Comparison of ENCODE assay signal across 23 cellular contexts in the genomic region with DNA sequence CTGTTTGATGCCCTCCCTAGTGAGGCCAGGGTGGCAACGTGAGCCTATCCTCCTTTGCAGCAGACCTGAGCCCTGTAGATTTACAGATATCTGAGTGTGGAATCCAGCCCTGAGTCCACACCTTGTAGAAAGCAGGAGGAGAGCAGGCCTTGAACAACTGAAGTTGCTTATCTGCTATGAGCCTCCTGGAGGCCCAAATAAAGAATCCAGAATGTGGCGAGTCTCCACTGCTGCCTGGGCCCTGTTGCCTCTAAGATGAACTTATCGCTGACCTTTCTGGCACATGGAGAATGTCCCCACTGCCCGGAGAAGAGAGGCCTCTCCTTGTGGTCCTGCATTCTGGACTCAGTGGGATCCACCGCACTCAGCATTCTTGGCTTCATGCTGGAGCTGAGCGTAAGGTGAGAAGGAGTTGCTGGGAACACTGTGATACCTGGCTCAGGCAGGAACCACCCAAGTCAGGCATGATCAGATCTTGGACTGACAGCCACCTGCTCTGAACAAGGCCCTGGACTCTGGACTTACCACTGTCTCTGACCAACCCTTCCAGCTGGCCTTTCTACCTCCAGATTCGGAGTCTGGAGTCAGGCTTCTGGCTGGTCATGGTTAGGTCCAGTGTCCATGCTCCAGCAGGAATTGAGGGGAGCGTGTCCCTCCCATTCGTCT. TPM values are rescaled to one million over a fixed set of nuclear protein-coding genes. Genes with fewer than 3 reads are reported as not detected.
DNase-seq lines count a peak whose midpoint lies in the region; ATAC-seq and TF ChIP-seq lines count a peak whose summit lies in the region.
"Had no signal": no experiment of that assay in that cellular context is flagged by ENCODE, and none has a peak within 500 bp of the region (broad histone marks: within the 10 kb centered on the region; RNA-seq: fewer than 3 reads in every experiment).

No MANE protein-coding gene starts in this region.

- WGBS in hepatocyte (ENCODE audit: low lambda C conversion rate, missing lambda C conversion rate) = 95% methylated on average over 9 of the region's 9 CpGs
- WGBS in smooth muscle cell (ENCODE audit: low lambda C conversion rate) = 91% methylated on average over 9 of the region's 9 CpGs

- no peaks in the 10 kb centered on the region for H3F3A ChIP-seq in smooth muscle cell (ENCODE audit: low read depth)

- no peaks in the 10 kb centered on the region for H3K27me3 Mint-ChIP-seq in activated naive CD4-positive, alpha-beta T cell treated with anti-CD3 and anti-CD28 coated beads for 36 hours (ENCODE audit: low read depth)
- no peaks in the 10 kb centered on the region for H3K27me3 Mint-ChIP-seq in Calu3 (ENCODE audit: unreplicated experiment)

- ATAC-seq in mucosa of descending colon = peak; percentile 86
- no peak for ATAC-seq in activated CD4-positive, CD25-positive, alpha-beta regulatory T cell treated with anti-CD3 and anti-CD28 coated beads, Interleukin-2, amount 50 U/mL, for 24 hours
- ATAC-seq: CD8-positive, alpha-beta T cell had no signal

- peak overlapping the region in 3 of 4 donors; percentile 56 to 85 (median 82) for H3K27ac ChIP-seq in Peyer's patch
- peak overlapping the region; percentile 76 for H3K27ac ChIP-seq in hepatocyte
- H3K27ac ChIP-seq in smooth muscle cell (ENCODE audit: low read depth) = no peak overlapping the region
- H3K27ac ChIP-seq: KMS-11, SJCRH30 had no signal

- peaks cover 2% of the 10 kb centered on the region for H3K4me1 Mint-ChIP-seq in activated naive CD4-positive, alpha-beta T cell treated with anti-CD3 and anti-CD28 coated beads for 36 hours (ENCODE audit: low read depth)
- H3K4me1 Mint-ChIP-seq in Calu3 (ENCODE audit: low read depth, unreplicated experiment) = no peaks in the 10 kb centered on the region

- H3K79me2 ChIP-seq in hepatocyte = no peaks in the 10 kb centered on the region
- no peaks in the 10 kb centered on the region for H3K79me2 ChIP-seq in smooth muscle cell (ENCODE audit: low read depth)

- DNase-seq in Peyer's patch (peak in 2 of 3 donors; percentile 76 to 79), hepatocyte (ENCODE audit: low spot score) (peak; percentile 27), mucosa of descending colon (no peak), smooth muscle cell (lab: John Stamatoyannopoulos, UW; ENCODE audit: unreplicated experiment) (no peak), Ammon's horn (ENCODE audit: low spot score) (no peak), Calu3 (no peak)
- no peak for DNase-seq in activated naive CD4-positive, alpha-beta T cell treated with anti-CD3 and anti-CD28 coated beads for 36 hours
- DNase-seq: ACHN; C1 segment of cervical spinal cord; CD8-positive, alpha-beta T cell; DMS153; H9; NCI-H1105; NCI-H1694; NCI-H2081; NCI-H2171 treated with DMSO at 0.1 percent for 48 hours; NCI-H524 treated with DMSO at 0.1 percent for 48 hours; NCI-H82; SJCRH30 had no signal

- H3K9me3 Mint-ChIP-seq in activated naive CD4-positive, alpha-beta T cell treated with anti-CD3 and anti-CD28 coated beads for 36 hours = no peaks in the 10 kb centered on the region
- no peaks in the 10 kb centered on the region for H3K9me3 Mint-ChIP-seq in Calu3 (ENCODE audit: low read depth, unreplicated experiment)
- H3K9me3 Mint-ChIP-seq: CD8-positive, alpha-beta T cell; H9 had no signal

- H3K9me2 ChIP-seq in hepatocyte (replicated peaks; ENCODE audit: insufficient read depth) = no peaks in the 10 kb centered on the region

- H3K4me3 ChIP-seq in Peyer's patch (no peak overlapping the region), hepatocyte (no peak overlapping the region), mucosa of descending colon (no peak overlapping the region), smooth muscle cell (no peak overlapping the region)
- H3K4me3 ChIP-seq: SJCRH30 had no signal

- CTCF ChIA-PET in activated naive CD4-positive, alpha-beta T cell treated with anti-CD3 and anti-CD28 coated beads for 36 hours (lab: Charles Lee) = interaction anchor here (0.6 kb wide), 1 partner anchor 95 kb away, joined by 4 read pairs; no protein-coding TSS in a partner anchor
- CTCF ChIA-PET in Calu3 (lab: Charles Lee) = interaction anchor here (0.6 to 0.9 kb wide), 3 partner anchors 13 to 251 kb away, joined by 3 to 4 read pairs (median 3); no protein-coding TSS in a partner anchor

- no peak overlapping the region for H3K4me2 ChIP-seq in hepatocyte
- H3K4me2 ChIP-seq in smooth muscle cell = no peak overlapping the region
- H3K4me2 ChIP-seq: KMS-11 had no signal

- H3K27me3 ChIP-seq in Peyer's patch (no peaks in the 10 kb centered on the region), hepatocyte (no peaks in the 10 kb centered on the region), smooth muscle cell (ENCODE audit: low read depth) (no peaks in the 10 kb centered on the region)

- H3K36me3 ChIP-seq in Peyer's patch (no peaks in the 10 kb centered on the region), hepatocyte (replicated peaks; ENCODE audit: insufficient read depth, low read depth) (no peaks in the 10 kb centered on the region), mucosa of descending colon (ENCODE audit: low read depth) (no peaks in the 10 kb centered on the region), smooth muscle cell (ENCODE audit: low read depth) (no peaks in the 10 kb centered on the region)
- H3K36me3 ChIP-seq: SJCRH30 had no signal

- TF ChIP-seq POLR2A in Peyer's patch (IDR thresholded peaks at IDR 0.05) = peak; percentile 14 to 50

- H4K20me1 ChIP-seq in hepatocyte (ENCODE audit: insufficient read depth, poor library complexity, severe bottlenecking) (no peaks in the 10 kb centered on the region), smooth muscle cell (ENCODE audit: low read depth) (no peaks in the 10 kb centered on the region)

- no peak overlapping the region for H3K27ac Mint-ChIP-seq in activated naive CD4-positive, alpha-beta T cell treated with anti-CD3 and anti-CD28 coated beads for 36 hours
- no peak overlapping the region for H3K27ac Mint-ChIP-seq in Calu3 (ENCODE audit: unreplicated experiment)
- H3K27ac Mint-ChIP-seq: CD8-positive, alpha-beta T cell; H9 had no signal

- H3K9me3 ChIP-seq in Peyer's patch (no peaks in the 10 kb centered on the region), hepatocyte (ENCODE audit: low read depth) (no peaks in the 10 kb centered on the region), mucosa of descending colon (no peaks in the 10 kb centered on the region), smooth muscle cell (replicated peaks; ENCODE audit: low read depth) (no peaks in the 10 kb centered on the region)
- H3K9me3 ChIP-seq: SJCRH30 had no signal

- no peak overlapping the region for H3K9ac ChIP-seq in smooth muscle cell (ENCODE audit: low read depth)
- H3K9ac ChIP-seq: KMS-11 had no signal

- no peaks in the 10 kb centered on the region for H3K36me3 Mint-ChIP-seq in activated naive CD4-positive, alpha-beta T cell treated with anti-CD3 and anti-CD28 coated beads for 36 hours (ENCODE audit: low read depth)
- no peaks in the 10 kb centered on the region for H3K36me3 Mint-ChIP-seq in Calu3 (ENCODE audit: insufficient read depth, unreplicated experiment)
- H3K36me3 Mint-ChIP-seq: CD8-positive, alpha-beta T cell had no signal

- H3K4me1 ChIP-seq in Peyer's patch (no peaks in the 10 kb centered on the region), hepatocyte (ENCODE audit: insufficient read depth) (peaks cover 17% of the 10 kb centered on the region), mucosa of descending colon (ENCODE audit: low read depth) (peaks cover 3% of the 10 kb centered on the region), smooth muscle cell (ENCODE audit: low read depth) (no peaks in the 10 kb centered on the region)

- H2AFZ ChIP-seq in hepatocyte = peak overlapping the region; percentile 13
- peak overlapping the region; percentile 72 for H2AFZ ChIP-seq in smooth muscle cell (ENCODE audit: low read depth)

- intact Hi-C loops in mucosa of descending colon (cut with DNase I, micrococcal nuclease) (loop anchor here in 1 of 2 donors (5.0 kb wide), 1 partner anchor 104 kb away; no protein-coding TSS in a partner anchor), Calu3 (cut with micrococcal nuclease; ENCODE audit: unreplicated experiment) (no loop called here)
- intact Hi-C loops in activated naive CD4-positive, alpha-beta T cell treated with anti-CD3 and anti-CD28 coated beads for 36 hours (cut with micrococcal nuclease) = no loop called here

- no TSS peak for BruUV-seq in Calu3 (replicated peaks; lab: Mats Ljungman, UMichigan)

- TF ChIP-seq CTCF in Peyer's patch (IDR thresholded peaks at IDR 0.05) = no peak
- no peak for TF ChIP-seq CTCF in hepatocyte (IDR thresholded peaks at IDR 0.05; ENCODE audit: poor library complexity)
- TF ChIP-seq CTCF in mucosa of descending colon (IDR thresholded peaks at IDR 0.05) = no peak
- TF ChIP-seq CTCF in smooth muscle cell (IDR thresholded peaks at IDR 0.05; ENCODE audit: borderline replicate concordance, insufficient read depth, poor library complexity, severe bottlenecking) = no peak
- TF ChIP-seq CTCF in Calu3 (IDR thresholded peaks at IDR 0.05; ENCODE audit: unreplicated experiment) = no peak

- H3K4me3 Mint-ChIP-seq in activated naive CD4-positive, alpha-beta T cell treated with anti-CD3 and anti-CD28 coated beads for 36 hours = no peak overlapping the region
- no peak overlapping the region for H3K4me3 Mint-ChIP-seq in Calu3 (ENCODE audit: low read depth, unreplicated experiment)
- H3K4me3 Mint-ChIP-seq: CD8-positive, alpha-beta T cell; H9 had no signal

RNA-seq across cellular contexts. Expression of gene MANBAL, which starts 5.8 kb away (rescaled TPM):
- total RNA-seq in Peyer's patch (10 to 100 TPM; 19.8 to 31.4 (median 24.8) TPM), hepatocyte (35.4 and 43.8 TPM in 2 replicates), mucosa of descending colon (10 to 100 TPM; 38.3 to 49.2 (median 43.2) TPM), smooth muscle cell (28.1 and 33.7 TPM in 2 replicates), Calu3 (2022) (77.0 and 77.2 TPM in 2 replicates)
- polyA plus RNA-seq in hepatocyte (84.1 and 93.9 TPM in 2 replicates), smooth muscle cell (86.2 and 89.0 TPM in 2 replicates)
- 10 to 100 TPM in 1 of 2 experiments, 1 to 10 TPM in 1; 9.4 to 10.4 TPM for total RNA-seq in activated naive CD4-positive, alpha-beta T cell treated with anti-CD3 and anti-CD28 coated beads for 36 hours

RNA-seq across cellular contexts. Expression of gene GHRH, which starts 22.0 kb away (rescaled TPM):
- total RNA-seq in Peyer's patch = not detected
- total RNA-seq in hepatocyte = not detected in 2 replicates
- polyA plus RNA-seq in hepatocyte = not detected in 2 replicates
- total RNA-seq in mucosa of descending colon = not detected
- total RNA-seq in smooth muscle cell = not detected in 2 replicates
- not detected in 2 replicates for polyA plus RNA-seq in smooth muscle cell
- total RNA-seq in activated naive CD4-positive, alpha-beta T cell treated with anti-CD3 and anti-CD28 coated beads for 36 hours = not detected
- total RNA-seq in Calu3 (2022) = not detected in 2 replicates
- total RNA-seq: CD8-positive, alpha-beta T cell; G401; H9; OCI-LY7; SJCRH30 had no signal

Comparison
In these comparisons a context has a peak if more than half of its experiments do, and no peak if none do; other contexts are left out.
1. DNase-seq: peak in Peyer's patch (2 of 3) and hepatocyte (single experiment); none in mucosa of descending colon (0 of 3), smooth muscle cell (single experiment), activated naive CD4-positive, alpha-beta T cell treated with anti-CD3 and anti-CD28 coated beads for 36 hours (single experiment), Ammon's horn (single experiment) and Calu3 (single experiment).